In the genomic region with DNA sequence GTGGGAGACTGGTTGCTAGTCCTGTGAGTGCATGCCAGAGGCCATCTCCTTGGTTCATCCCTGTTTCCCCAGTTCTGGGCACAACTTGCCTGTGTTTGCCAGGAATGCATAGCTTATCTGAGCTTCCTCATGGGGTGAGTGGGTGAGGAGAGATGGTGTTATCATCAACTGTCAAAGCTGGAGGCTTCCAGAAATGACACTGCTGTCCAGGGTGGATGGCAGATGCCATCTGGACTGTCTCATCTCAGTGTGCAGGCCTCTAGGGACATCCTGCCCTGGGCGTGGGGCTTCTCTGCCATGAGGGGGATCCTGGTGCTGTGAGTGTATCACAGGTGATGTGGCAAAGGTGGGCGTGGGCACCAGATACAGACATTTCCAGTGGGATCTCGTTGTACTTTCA, we compare ENCODE assay signal across 25 cellular contexts.
"Had no signal": no experiment of that assay in that cellular context is flagged by ENCODE, and none has a peak within 500 bp of the region (broad histone marks: within the 10 kb centered on the region; RNA-seq: fewer than 3 reads in every experiment).

No MANE protein-coding gene starts in this region.

- H3K36me3 Mint-ChIP-seq: mesothelial cell of epicardium, naive B cell, natural killer cell, neural progenitor cell, type B pancreatic cell had no signal

- H3K27me3 Mint-ChIP-seq: naive B cell; stimulated activated naive CD8-positive, alpha-beta T cell treated with anti-CD3 and anti-CD28 coated beads, Interleukin-15, amount 100 ng/mL, for 72 hours; type B pancreatic cell had no signal

- H3K4me2 ChIP-seq: neural progenitor cell had no signal

- H3K4me1 Mint-ChIP-seq: mesothelial cell of epicardium; naive B cell; natural killer cell; nephron progenitor cell; stimulated activated naive CD8-positive, alpha-beta T cell treated with anti-CD3 and anti-CD28 coated beads, Interleukin-15, amount 100 ng/mL, for 72 hours had no signal

- DNase-seq: islet precursor cell; mesendoderm; naive B cell; natural killer cell; nephron progenitor cell; occipital lobe; psoas muscle; stimulated activated CD4-positive, alpha-beta T cell treated with anti-CD3 and anti-CD28 coated beads, Interleukin-12 subunit alpha, Interleukin-12 subunit beta, amount 100 ng/mL, for 4 hours; stimulated activated CD4-positive, alpha-beta T cell treated with anti-CD3 and anti-CD28 coated beads, Interleukin-15, amount 100 ng/mL, for 24 hours; stimulated activated CD4-positive, alpha-beta T cell treated with anti-CD3 and anti-CD28 coated beads, Interleukin-2, amount 100 ng/mL, for 24 hours; stimulated activated CD4-positive, alpha-beta T cell treated with anti-CD3 and anti-CD28 coated beads, Interleukin-4, amount 100 ng/mL, for 1 hour; stimulated activated naive CD4-positive, alpha-beta T cell treated with Interleukin-2 at 50 U/mL for 16 hours; stimulated activated naive CD8-positive, alpha-beta T cell treated with anti-CD3 and anti-CD28 coated beads, Interleukin-15, amount 100 ng/mL, for 72 hours; substantia nigra; uterus had no signal

- H3K79me2 ChIP-seq: parathyroid adenoma had no signal

- H3K9ac ChIP-seq: neural progenitor cell, parathyroid adenoma had no signal

- H3K36me3 ChIP-seq: neural progenitor cell, neutrophil, tibial nerve, uterus had no signal

- H3K27ac Mint-ChIP-seq: mesothelial cell of epicardium; naive B cell; natural killer cell; nephron progenitor cell; neural progenitor cell; stimulated activated naive CD8-positive, alpha-beta T cell treated with anti-CD3 and anti-CD28 coated beads, Interleukin-15, amount 100 ng/mL, for 72 hours; type B pancreatic cell had no signal

- H3K27ac ChIP-seq: neural progenitor cell, neutrophil, parathyroid adenoma, psoas muscle, skin epidermis, tibial nerve, uterus had no signal

- H3K9me3 ChIP-seq: neutrophil, psoas muscle, uterus had no signal

- H3K9me3 Mint-ChIP-seq: mesothelial cell of epicardium, nephron progenitor cell, neural progenitor cell, type B pancreatic cell had no signal

- H3K27me3 ChIP-seq: neural progenitor cell, neutrophil, tibial nerve, uterus had no signal

- H3K4me3 ChIP-seq: lung, neural progenitor cell, psoas muscle, skin epidermis, tibial nerve, uterus had no signal

- ATAC-seq: left lobe of liver; natural killer cell; psoas muscle; sciatic nerve; stimulated activated naive CD8-positive, alpha-beta T cell treated with anti-CD3 and anti-CD28 coated beads, Interleukin-15, amount 100 ng/mL, for 72 hours had no signal

- H2AFZ ChIP-seq: neural progenitor cell, parathyroid adenoma had no signal

- H3K4me3 Mint-ChIP-seq: mesothelial cell of epicardium; naive B cell; natural killer cell; nephron progenitor cell; neural progenitor cell; stimulated activated naive CD8-positive, alpha-beta T cell treated with anti-CD3 and anti-CD28 coated beads, Interleukin-15, amount 100 ng/mL, for 72 hours; type B pancreatic cell had no signal

- H3K4me1 ChIP-seq: parathyroid adenoma, psoas muscle, tibial nerve, uterus had no signal
